In the genomic region with DNA sequence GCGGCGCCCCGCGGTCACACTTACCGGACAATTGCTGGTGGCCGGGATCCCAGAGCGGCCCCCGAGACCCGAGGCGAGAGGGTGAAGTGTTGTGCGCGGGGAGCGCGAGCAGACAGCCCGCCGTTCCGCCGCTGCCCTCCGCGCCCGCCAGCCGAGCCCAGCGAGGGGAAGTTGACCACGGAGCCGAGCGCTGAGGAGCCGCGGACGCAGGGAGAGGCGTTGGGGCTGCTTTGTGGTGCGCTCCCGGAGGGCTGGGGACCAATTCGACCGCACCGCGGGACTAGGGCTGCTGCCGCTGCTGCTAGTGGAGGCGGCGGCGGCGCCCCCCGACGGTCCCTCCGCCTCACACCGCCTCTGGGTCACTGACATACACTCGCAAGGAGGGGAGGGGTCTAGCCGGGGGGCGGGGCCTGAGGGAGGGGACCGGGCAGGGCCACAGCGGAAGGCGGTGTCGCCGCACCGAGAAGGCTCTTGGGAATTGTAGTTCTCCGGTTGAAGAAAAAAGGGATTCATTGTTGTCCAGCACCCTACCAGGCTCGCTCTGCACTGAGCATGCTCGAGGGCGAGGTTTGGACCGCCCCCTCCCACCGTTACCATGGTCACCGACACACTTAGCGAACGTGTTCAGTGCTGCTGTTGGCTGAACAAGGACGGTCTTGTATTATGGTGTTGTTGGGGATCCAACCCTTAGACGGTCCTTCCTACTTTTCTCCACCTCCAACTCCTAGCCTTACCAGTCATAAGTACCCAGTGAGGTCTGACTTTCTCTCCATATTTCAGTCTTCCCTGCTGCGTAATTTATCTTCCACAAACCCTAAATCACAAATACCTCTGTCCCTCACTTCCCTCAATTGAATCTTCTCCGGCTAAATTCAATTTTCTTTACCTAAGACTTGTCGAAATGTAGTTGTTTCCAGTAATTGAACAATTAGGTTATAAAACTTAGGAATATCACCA, we compare ENCODE assay signal across 1 cellular context.
A peak's percentile ranks its signal among the peaks of the same experiment; 100 is the strongest.
TF ChIP-seq lines count a peak whose summit lies in the region.

A gene with protein sequence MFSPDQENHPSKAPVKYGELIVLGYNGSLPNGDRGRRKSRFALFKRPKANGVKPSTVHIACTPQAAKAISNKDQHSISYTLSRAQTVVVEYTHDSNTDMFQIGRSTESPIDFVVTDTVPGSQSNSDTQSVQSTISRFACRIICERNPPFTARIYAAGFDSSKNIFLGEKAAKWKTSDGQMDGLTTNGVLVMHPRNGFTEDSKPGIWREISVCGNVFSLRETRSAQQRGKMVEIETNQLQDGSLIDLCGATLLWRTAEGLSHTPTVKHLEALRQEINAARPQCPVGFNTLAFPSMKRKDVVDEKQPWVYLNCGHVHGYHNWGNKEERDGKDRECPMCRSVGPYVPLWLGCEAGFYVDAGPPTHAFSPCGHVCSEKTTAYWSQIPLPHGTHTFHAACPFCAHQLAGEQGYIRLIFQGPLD (minus strand): TSS at position 364 of the 957 bp plus-strand sequence. CDS start 36,110 bp downstream, outside the sequence.

TF ChIP-seq in HepG2, 621 proteins besides CTCF, POLR2A, EP300 and RAD21 (continued from another document and continues in another):
- TF ChIP-seq, protein P1, sequence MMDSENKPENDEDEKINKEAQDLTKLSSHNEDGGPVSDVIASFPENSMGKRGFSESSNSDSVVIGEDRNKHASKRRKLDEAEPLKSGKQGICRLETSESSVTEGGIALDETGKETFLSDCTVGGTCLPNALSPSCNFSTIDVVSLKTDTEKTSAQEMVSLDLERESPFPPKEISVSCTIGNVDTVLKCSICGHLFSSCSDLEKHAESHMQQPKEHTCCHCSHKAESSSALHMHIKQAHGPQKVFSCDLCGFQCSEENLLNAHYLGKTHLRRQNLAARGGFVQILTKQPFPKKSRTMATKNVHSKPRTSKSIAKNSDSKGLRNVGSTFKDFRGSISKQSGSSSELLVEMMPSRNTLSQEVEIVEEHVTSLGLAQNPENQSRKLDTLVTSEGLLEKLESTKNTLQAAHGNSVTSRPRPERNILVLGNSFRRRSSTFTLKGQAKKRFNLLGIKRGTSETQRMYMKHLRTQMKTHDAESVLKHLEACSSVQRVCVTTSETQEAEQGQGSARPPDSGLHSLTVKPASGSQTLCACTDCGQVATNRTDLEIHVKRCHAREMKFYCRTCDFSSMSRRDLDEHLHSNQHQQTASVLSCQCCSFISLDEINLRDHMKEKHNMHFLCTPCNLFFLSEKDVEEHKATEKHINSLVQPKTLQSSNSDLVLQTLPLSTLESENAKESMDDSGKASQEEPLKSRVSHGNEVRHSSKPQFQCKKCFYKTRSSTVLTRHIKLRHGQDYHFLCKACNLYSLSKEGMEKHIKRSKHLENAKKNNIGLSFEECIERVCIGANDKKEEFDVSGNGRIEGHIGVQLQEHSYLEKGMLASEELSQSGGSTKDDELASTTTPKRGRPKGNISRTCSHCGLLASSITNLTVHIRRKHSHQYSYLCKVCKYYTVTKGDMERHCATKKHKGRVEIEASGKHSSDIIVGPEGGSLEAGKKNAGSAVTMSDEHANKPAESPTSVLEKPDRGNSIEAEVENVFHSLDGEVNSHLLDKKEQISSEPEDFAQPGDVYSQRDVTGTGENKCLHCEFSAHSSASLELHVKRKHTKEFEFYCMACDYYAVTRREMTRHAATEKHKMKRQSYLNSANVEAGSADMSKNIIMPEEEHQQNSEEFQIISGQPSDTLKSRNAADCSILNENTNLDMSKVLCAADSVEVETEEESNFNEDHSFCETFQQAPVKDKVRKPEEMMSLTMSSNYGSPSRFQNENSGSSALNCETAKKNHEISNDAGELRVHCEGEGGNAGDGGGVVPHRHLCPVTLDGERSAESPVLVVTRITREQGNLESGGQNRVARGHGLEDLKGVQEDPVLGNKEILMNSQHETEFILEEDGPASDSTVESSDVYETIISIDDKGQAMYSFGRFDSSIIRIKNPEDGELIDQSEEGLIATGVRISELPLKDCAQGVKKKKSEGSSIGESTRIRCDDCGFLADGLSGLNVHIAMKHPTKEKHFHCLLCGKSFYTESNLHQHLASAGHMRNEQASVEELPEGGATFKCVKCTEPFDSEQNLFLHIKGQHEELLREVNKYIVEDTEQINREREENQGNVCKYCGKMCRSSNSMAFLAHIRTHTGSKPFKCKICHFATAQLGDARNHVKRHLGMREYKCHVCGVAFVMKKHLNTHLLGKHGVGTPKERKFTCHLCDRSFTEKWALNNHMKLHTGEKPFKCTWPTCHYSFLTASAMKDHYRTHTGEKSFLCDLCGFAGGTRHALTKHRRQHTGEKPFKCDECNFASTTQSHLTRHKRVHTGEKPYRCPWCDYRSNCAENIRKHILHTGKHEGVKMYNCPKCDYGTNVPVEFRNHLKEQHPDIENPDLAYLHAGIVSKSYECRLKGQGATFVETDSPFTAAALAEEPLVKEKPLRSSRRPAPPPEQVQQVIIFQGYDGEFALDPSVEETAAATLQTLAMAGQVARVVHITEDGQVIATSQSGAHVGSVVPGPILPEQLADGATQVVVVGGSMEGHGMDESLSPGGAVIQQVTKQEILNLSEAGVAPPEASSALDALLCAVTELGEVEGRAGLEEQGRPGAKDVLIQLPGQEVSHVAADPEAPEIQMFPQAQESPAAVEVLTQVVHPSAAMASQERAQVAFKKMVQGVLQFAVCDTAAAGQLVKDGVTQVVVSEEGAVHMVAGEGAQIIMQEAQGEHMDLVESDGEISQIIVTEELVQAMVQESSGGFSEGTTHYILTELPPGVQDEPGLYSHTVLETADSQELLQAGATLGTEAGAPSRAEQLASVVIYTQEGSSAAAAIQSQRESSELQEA (CRISPR knock-in tag; IDR thresholded peaks at IDR 0.05; ENCODE audit: not compliant biosample characterization) = peak; percentile 56
- TF ChIP-seq ZNF788 (CRISPR knock-in tag; IDR thresholded peaks at IDR 0.05; ENCODE audit: borderline replicate concordance) (peak; percentile 62; the same call in 1 of the 2 replicates), MEIS2 (CRISPR knock-in tag; IDR thresholded peaks at IDR 0.05) (no peak; the same call in 1 of the 2 replicates), ZNF205 (CRISPR knock-in tag; IDR thresholded peaks at IDR 0.05) (0 out of 2 replicates have a peak, but pooled peaks have one; percentile 41), RORA (CRISPR knock-in tag; IDR thresholded peaks at IDR 0.05) (no peak), SMARCE1 (IDR thresholded peaks at IDR 0.05; ENCODE audit: borderline replicate concordance) (no peak), ADNP (CRISPR knock-in tag; IDR thresholded peaks at IDR 0.05) (no peak), HOXA3 (CRISPR knock-in tag; IDR thresholded peaks at IDR 0.05) (no peak; the same call in 1 of the 2 replicates), JUNB (CRISPR knock-in tag; IDR thresholded peaks at IDR 0.05; ENCODE audit: borderline replicate concordance) (no peak), ZFP36 (IDR thresholded peaks at IDR 0.05; ENCODE audit: borderline replicate concordance, low read depth, low read length, partially characterized antibody) (no peak), KLF11 (CRISPR knock-in tag; IDR thresholded peaks at IDR 0.05) (no peak; the same call in 1 of the 2 replicates), HNRNPH1 (optimal IDR thresholded peaks at IDR 0.05; ENCODE audit: low read depth, low read length) (no peak), ARNT (IDR thresholded peaks at IDR 0.05) (no peak), IRX3 (CRISPR knock-in tag; IDR thresholded peaks at IDR 0.05; ENCODE audit: borderline replicate concordance, low read depth) (no peak), PAF1 (CRISPR knock-in tag; IDR thresholded peaks at IDR 0.05) (no peak), TBX3 (IDR thresholded peaks at IDR 0.05; ENCODE audit: borderline replicate concordance) (no peak), ZMYM2 (CRISPR knock-in tag; IDR thresholded peaks at IDR 0.05) (peak; percentile 84), NPAS2 (CRISPR knock-in tag; IDR thresholded peaks at IDR 0.05; ENCODE audit: borderline replicate concordance) (no peak)
- TF ChIP-seq, protein P2, sequence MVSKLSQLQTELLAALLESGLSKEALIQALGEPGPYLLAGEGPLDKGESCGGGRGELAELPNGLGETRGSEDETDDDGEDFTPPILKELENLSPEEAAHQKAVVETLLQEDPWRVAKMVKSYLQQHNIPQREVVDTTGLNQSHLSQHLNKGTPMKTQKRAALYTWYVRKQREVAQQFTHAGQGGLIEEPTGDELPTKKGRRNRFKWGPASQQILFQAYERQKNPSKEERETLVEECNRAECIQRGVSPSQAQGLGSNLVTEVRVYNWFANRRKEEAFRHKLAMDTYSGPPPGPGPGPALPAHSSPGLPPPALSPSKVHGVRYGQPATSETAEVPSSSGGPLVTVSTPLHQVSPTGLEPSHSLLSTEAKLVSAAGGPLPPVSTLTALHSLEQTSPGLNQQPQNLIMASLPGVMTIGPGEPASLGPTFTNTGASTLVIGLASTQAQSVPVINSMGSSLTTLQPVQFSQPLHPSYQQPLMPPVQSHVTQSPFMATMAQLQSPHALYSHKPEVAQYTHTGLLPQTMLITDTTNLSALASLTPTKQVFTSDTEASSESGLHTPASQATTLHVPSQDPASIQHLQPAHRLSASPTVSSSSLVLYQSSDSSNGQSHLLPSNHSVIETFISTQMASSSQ (IDR thresholded peaks at IDR 0.05; ENCODE audit: low read depth) = no peak
- TF ChIP-seq, protein P2 (CRISPR knock-in tag; IDR thresholded peaks at IDR 0.05; ENCODE audit: borderline replicate concordance) = peak; percentile 50; the same call in 1 of the 2 replicates
- TF ChIP-seq, protein P3, sequence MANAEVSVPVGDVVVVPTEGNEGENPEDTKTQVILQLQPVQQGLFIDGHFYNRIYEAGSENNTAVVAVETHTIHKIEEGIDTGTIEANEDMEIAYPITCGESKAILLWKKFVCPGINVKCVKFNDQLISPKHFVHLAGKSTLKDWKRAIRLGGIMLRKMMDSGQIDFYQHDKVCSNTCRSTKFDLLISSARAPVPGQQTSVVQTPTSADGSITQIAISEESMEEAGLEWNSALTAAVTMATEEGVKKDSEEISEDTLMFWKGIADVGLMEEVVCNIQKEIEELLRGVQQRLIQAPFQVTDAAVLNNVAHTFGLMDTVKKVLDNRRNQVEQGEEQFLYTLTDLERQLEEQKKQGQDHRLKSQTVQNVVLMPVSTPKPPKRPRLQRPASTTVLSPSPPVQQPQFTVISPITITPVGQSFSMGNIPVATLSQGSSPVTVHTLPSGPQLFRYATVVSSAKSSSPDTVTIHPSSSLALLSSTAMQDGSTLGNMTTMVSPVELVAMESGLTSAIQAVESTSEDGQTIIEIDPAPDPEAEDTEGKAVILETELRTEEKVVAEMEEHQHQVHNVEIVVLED (CRISPR knock-in tag; IDR thresholded peaks at IDR 0.05; ENCODE audit: borderline replicate concordance) = peak; percentile 76
- TF ChIP-seq, protein P4, sequence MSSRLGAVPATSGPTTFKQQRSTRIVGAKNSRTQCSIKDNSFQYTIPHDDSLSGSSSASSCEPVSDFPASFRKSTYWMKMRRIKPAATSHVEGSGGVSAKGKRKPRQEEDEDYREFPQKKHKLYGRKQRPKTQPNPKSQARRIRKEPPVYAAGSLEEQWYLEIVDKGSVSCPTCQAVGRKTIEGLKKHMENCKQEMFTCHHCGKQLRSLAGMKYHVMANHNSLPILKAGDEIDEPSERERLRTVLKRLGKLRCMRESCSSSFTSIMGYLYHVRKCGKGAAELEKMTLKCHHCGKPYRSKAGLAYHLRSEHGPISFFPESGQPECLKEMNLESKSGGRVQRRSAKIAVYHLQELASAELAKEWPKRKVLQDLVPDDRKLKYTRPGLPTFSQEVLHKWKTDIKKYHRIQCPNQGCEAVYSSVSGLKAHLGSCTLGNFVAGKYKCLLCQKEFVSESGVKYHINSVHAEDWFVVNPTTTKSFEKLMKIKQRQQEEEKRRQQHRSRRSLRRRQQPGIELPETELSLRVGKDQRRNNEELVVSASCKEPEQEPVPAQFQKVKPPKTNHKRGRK (CRISPR knock-in tag; IDR thresholded peaks at IDR 0.05) = 0 out of 2 replicates have a peak, but pooled peaks have one; percentile 63
- TF ChIP-seq, protein P5, sequence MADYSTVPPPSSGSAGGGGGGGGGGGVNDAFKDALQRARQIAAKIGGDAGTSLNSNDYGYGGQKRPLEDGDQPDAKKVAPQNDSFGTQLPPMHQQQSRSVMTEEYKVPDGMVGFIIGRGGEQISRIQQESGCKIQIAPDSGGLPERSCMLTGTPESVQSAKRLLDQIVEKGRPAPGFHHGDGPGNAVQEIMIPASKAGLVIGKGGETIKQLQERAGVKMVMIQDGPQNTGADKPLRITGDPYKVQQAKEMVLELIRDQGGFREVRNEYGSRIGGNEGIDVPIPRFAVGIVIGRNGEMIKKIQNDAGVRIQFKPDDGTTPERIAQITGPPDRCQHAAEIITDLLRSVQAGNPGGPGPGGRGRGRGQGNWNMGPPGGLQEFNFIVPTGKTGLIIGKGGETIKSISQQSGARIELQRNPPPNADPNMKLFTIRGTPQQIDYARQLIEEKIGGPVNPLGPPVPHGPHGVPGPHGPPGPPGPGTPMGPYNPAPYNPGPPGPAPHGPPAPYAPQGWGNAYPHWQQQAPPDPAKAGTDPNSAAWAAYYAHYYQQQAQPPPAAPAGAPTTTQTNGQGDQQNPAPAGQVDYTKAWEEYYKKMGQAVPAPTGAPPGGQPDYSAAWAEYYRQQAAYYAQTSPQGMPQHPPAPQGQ (CRISPR knock-in tag; IDR thresholded peaks at IDR 0.05; ENCODE audit: borderline replicate concordance) = no peak
- TF ChIP-seq, protein P6, sequence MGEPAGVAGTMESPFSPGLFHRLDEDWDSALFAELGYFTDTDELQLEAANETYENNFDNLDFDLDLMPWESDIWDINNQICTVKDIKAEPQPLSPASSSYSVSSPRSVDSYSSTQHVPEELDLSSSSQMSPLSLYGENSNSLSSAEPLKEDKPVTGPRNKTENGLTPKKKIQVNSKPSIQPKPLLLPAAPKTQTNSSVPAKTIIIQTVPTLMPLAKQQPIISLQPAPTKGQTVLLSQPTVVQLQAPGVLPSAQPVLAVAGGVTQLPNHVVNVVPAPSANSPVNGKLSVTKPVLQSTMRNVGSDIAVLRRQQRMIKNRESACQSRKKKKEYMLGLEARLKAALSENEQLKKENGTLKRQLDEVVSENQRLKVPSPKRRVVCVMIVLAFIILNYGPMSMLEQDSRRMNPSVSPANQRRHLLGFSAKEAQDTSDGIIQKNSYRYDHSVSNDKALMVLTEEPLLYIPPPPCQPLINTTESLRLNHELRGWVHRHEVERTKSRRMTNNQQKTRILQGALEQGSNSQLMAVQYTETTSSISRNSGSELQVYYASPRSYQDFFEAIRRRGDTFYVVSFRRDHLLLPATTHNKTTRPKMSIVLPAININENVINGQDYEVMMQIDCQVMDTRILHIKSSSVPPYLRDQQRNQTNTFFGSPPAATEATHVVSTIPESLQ (CRISPR knock-in tag; conservative IDR thresholded peaks at IDR 0.05) = 0 out of 2 replicates have a peak, but pooled peaks have one; percentile 23
- TF ChIP-seq, protein P7, sequence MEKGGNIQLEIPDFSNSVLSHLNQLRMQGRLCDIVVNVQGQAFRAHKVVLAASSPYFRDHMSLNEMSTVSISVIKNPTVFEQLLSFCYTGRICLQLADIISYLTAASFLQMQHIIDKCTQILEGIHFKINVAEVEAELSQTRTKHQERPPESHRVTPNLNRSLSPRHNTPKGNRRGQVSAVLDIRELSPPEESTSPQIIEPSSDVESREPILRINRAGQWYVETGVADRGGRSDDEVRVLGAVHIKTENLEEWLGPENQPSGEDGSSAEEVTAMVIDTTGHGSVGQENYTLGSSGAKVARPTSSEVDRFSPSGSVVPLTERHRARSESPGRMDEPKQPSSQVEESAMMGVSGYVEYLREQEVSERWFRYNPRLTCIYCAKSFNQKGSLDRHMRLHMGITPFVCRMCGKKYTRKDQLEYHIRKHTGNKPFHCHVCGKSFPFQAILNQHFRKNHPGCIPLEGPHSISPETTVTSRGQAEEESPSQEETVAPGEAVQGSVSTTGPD (CRISPR knock-in tag; IDR thresholded peaks at IDR 0.05) = no peak
